In genomic region chr18:74806073-74806472, GRCh38 we compare ENCODE assay signal across 15 cellular contexts.
DNase-seq lines count a peak whose midpoint lies in the region; ATAC-seq, FAIRE-seq and TF ChIP-seq lines count a peak whose summit lies in the region.
"Had no signal": no experiment of that assay in that cellular context is flagged by ENCODE, and none has a peak within 500 bp of the region (broad histone marks: within the 10 kb centered on the region; RNA-seq: fewer than 3 reads in every experiment).

No MANE protein-coding gene starts in this region.

- H3K9me3 ChIP-seq in right atrium auricular region, result no peaks in the 10 kb centered on the region
- no peaks in the 10 kb centered on the region for H3K9me3 ChIP-seq in astrocyte (ENCODE audit: insufficient read depth, low read depth, low read length)
- H3K9me3 ChIP-seq in upper lobe of right lung, result no peaks in the 10 kb centered on the region

- peaks cover 0 to 11% of the 10 kb centered on the region in 2 donors for H3K4me1 ChIP-seq in right atrium auricular region
- H3K4me1 ChIP-seq in astrocyte (ENCODE audit: insufficient read depth, low read length), result peaks cover 14% of the 10 kb centered on the region
- no peaks in the 10 kb centered on the region for H3K4me1 ChIP-seq in upper lobe of right lung

- no peak for TF ChIP-seq CTCF in right atrium auricular region (IDR thresholded peaks at IDR 0.05)
- no peak for TF ChIP-seq CTCF in astrocyte (IDR thresholded peaks at IDR 0.05; ENCODE audit: insufficient read depth, low read depth, low read length)
- TF ChIP-seq CTCF in upper lobe of right lung (IDR thresholded peaks at IDR 0.05), result no peak
- TF ChIP-seq CTCF in D721Med (IDR thresholded peaks at IDR 0.05; ENCODE audit: insufficient read depth, missing control alignments), result no peak

- no peak overlapping the region for H2AFZ ChIP-seq in astrocyte (ENCODE audit: low read depth, low read length)

- H3K27ac ChIP-seq in right atrium auricular region (peak overlapping the region in 1 of 2 donors; percentile 60), astrocyte (ENCODE audit: low read depth, low read length) (peak overlapping the region; percentile 90), upper lobe of right lung (peak overlapping the region; percentile 15)
- H3K27ac ChIP-seq: skin epidermis had no signal

- H3K9ac ChIP-seq in astrocyte (ENCODE audit: low read length), result peak overlapping the region; percentile 71

- peak; percentile 23 for ATAC-seq in Right ventricle myocardium superior (ENCODE audit: poor library complexity)
- peak; percentile 78 for ATAC-seq in upper lobe of right lung

- H3K4me3 ChIP-seq in right atrium auricular region (no peak overlapping the region), astrocyte (ENCODE audit: insufficient read depth, low read depth, low read length) (peak overlapping the region; percentile 19), upper lobe of right lung (no peak overlapping the region)
- H3K4me3 ChIP-seq: skin epidermis had no signal

- H3K27me3 Mint-ChIP-seq in astrocyte (ENCODE audit: low read depth, unreplicated experiment), result no peaks in the 10 kb centered on the region

- H3K27me3 ChIP-seq in right atrium auricular region (no peaks in the 10 kb centered on the region), astrocyte (ENCODE audit: insufficient read depth, low read length) (no peaks in the 10 kb centered on the region), upper lobe of right lung (no peaks in the 10 kb centered on the region)

- no peaks in the 10 kb centered on the region for H4K20me1 ChIP-seq in astrocyte (ENCODE audit: insufficient read depth, low read length)

- no peak for FAIRE-seq in astrocyte (lab: Jason Lieb, UNC)
- FAIRE-seq in islet of Langerhans (lab: Jason Lieb, UNC), result peak; percentile 21
- no peak for FAIRE-seq in D721Med (lab: Jason Lieb, UNC)
- FAIRE-seq: TTC549 had no signal

- no peaks in the 10 kb centered on the region for H3K79me2 ChIP-seq in astrocyte (ENCODE audit: insufficient read depth, low read length)

- H3K4me2 ChIP-seq in astrocyte (ENCODE audit: low read length), result peak overlapping the region; percentile 67

- peak overlapping the region; percentile 83 for H3K27ac Mint-ChIP-seq in astrocyte (ENCODE audit: unreplicated experiment)
- H3K27ac Mint-ChIP-seq: activated naive CD4-positive, alpha-beta T cell treated with anti-CD3 and anti-CD28 coated beads, Interleukin-2, amount 50 U/mL, for 72 hours had no signal

- no peaks in the 10 kb centered on the region for H3K36me3 ChIP-seq in right atrium auricular region
- no peaks in the 10 kb centered on the region for H3K36me3 ChIP-seq in astrocyte (ENCODE audit: insufficient read depth, low read length)
- H3K36me3 ChIP-seq in upper lobe of right lung, result no peaks in the 10 kb centered on the region

- intact Hi-C loops in Right ventricle myocardium superior (cut with DNase I), result no loop called here
- intact Hi-C loops in upper lobe of right lung (cut with DNase I), result no loop called here

- H3K4me3 Mint-ChIP-seq in astrocyte (ENCODE audit: unreplicated experiment), result no peak overlapping the region

- H3K36me3 Mint-ChIP-seq in astrocyte (ENCODE audit: low read depth, unreplicated experiment), result no peaks in the 10 kb centered on the region
- H3K36me3 Mint-ChIP-seq: activated naive CD4-positive, alpha-beta T cell treated with anti-CD3 and anti-CD28 coated beads, Interleukin-2, amount 50 U/mL, for 72 hours had no signal

- H3K4me1 Mint-ChIP-seq in astrocyte (ENCODE audit: low read depth, unreplicated experiment), result peaks cover 18% of the 10 kb centered on the region

- H3K9me3 Mint-ChIP-seq in astrocyte (ENCODE audit: unreplicated experiment), result no peaks in the 10 kb centered on the region
- H3K9me3 Mint-ChIP-seq: activated naive CD4-positive, alpha-beta T cell treated with anti-CD3 and anti-CD28 coated beads, Interleukin-2, amount 50 U/mL, for 72 hours had no signal

- DNase-seq in Right ventricle myocardium superior (no peak), right atrium auricular region (ENCODE audit: low spot score) (no peak), astrocyte (ENCODE audit: low read depth) (no peak), upper lobe of right lung (peak; percentile 66), D721Med (ENCODE audit: insufficient read length, low spot score) (no peak), NOMO-1 (lab: John Stamatoyannopoulos, UW; ENCODE audit: unreplicated experiment in 2 of 2) (no peak), AML-193 (lab: John Stamatoyannopoulos, UW) (no peak)
- DNase-seq: DMS 273 treated with DMSO at 0.1 percent for 48 hours, foreskin melanocyte, Kasumi-1, kidney had no signal
